10 cellular contexts compared by ENCODE assay signal in the genomic region with DNA sequence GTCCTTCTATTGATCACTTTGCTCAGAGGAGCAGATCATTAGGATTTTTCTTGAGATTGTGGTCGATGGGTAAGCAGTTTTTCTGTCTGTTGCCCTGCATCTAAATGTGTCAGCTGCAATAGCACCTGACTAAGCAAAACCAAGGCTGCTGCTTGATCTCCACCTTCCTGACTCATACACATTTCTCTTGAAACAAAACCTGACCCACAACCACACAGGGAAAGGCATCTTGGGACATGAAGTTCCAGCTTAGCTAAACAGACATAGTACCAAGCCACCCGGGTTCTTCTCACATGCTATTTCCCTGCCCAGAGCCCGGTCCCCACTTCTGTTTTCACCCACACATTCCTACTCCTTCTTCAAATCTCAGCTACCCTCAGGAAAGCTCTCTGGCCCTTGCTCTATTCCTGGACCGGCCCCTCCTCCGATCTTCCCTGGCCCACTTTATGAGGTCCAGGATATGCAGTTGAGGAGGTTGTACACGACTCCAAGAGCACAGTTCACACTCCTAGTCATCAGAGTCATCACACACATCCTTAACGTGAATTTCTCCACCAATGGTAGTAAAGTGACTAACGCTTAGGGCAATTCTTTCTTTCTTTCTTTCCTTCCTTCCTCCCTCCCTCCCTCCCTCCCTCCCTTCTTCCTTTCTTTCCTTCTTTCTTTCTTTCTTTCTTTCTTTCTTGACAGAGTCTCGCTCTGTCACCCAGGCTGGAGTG. TPM values are rescaled to one million over a fixed set of nuclear protein-coding genes. Genes with fewer than 3 reads are reported as not detected.
A peak's percentile ranks its signal among the peaks of the same experiment; 100 is the strongest.
DNase-seq lines count a peak whose midpoint lies in the region; ATAC-seq and TF ChIP-seq lines count a peak whose summit lies in the region.
"Had no signal": no experiment of that assay in that cellular context is flagged by ENCODE, and none has a peak within 500 bp of the region (broad histone marks: within the 10 kb centered on the region; RNA-seq: fewer than 3 reads in every experiment).

No MANE protein-coding gene starts in this region.

- no peak overlapping the region for H3K4me3 ChIP-seq in HFF-Myc (replicated peaks; ENCODE audit: low read depth, low read length)

- intact Hi-C loops in Right ventricle myocardium superior (cut with DNase I): loop anchor here (10.0 kb wide), 2 partner anchors 174 to 294 kb away; partner anchors contain the start of gene LMX1B

- H3K27ac Mint-ChIP-seq in activated naive CD8-positive, alpha-beta T cell treated with anti-CD3 and anti-CD28 coated beads, Interleukin-2, amount 50 U/mL, for 24 hours: no peak overlapping the region

- H3K4me1 Mint-ChIP-seq in activated naive CD8-positive, alpha-beta T cell treated with anti-CD3 and anti-CD28 coated beads, Interleukin-2, amount 50 U/mL, for 24 hours: no peaks in the 10 kb centered on the region

- no peak overlapping the region for H3K4me3 Mint-ChIP-seq in activated naive CD8-positive, alpha-beta T cell treated with anti-CD3 and anti-CD28 coated beads, Interleukin-2, amount 50 U/mL, for 24 hours

- H3K27me3 Mint-ChIP-seq in activated naive CD8-positive, alpha-beta T cell treated with anti-CD3 and anti-CD28 coated beads, Interleukin-2, amount 50 U/mL, for 24 hours: peaks cover 39% of the 10 kb centered on the region

- DNase-seq in CD1c-positive myeloid dendritic cell (ENCODE audit: extremely low spot score) (peak; percentile 62), HFF-Myc (ENCODE audit: extremely low read depth, low read depth) (peak; percentile 11), kidney tubule cell (ENCODE audit: low spot score) (peak; percentile 78), NCI-H446 treated with DMSO at 0.1 percent for 48 hours (lab: John Stamatoyannopoulos, UW) (no peak), Right ventricle myocardium superior (no peak), mucosa of gallbladder (ENCODE audit: low spot score) (no peak)
- no peak for DNase-seq in activated naive CD8-positive, alpha-beta T cell treated with anti-CD3 and anti-CD28 coated beads, Interleukin-2, amount 50 U/mL, for 24 hours
- DNase-seq: activated naive CD4-positive, alpha-beta T cell treated with Interleukin-2 at 50 U/mL for 16 hours; NCI-H1092 had no signal

- no peaks in the 10 kb centered on the region for H3K36me3 Mint-ChIP-seq in activated naive CD8-positive, alpha-beta T cell treated with anti-CD3 and anti-CD28 coated beads, Interleukin-2, amount 50 U/mL, for 24 hours (ENCODE audit: low read depth)

- ATAC-seq in activated naive CD8-positive, alpha-beta T cell treated with anti-CD3 and anti-CD28 coated beads, Interleukin-2, amount 50 U/mL, for 24 hours: peak; percentile 33
- no peak for ATAC-seq in HG03039 (IDR thresholded peaks at IDR 0.05; ENCODE audit: unreplicated experiment)
- ATAC-seq in Right ventricle myocardium superior (ENCODE audit: poor library complexity): no peak

- TF ChIP-seq CTCF in HFF-Myc (IDR thresholded peaks at IDR 0.05; ENCODE audit: low read depth, low read length, missing control alignments): no peak

- no peaks in the 10 kb centered on the region for H3K9me3 Mint-ChIP-seq in activated naive CD8-positive, alpha-beta T cell treated with anti-CD3 and anti-CD28 coated beads, Interleukin-2, amount 50 U/mL, for 24 hours

RNA-seq across cellular contexts. Expression of gene ZBTB43, which starts 16.1 kb away (rescaled TPM):
- total RNA-seq in Right ventricle myocardium superior (36.8 TPM), mucosa of gallbladder (15.0 TPM)

Comparison
In these comparisons a context has a peak if more than half of its experiments do, and no peak if none do; other contexts are left out.
1. DNase-seq: peak in CD1c-positive myeloid dendritic cell (single experiment), HFF-Myc (single experiment) and kidney tubule cell (single experiment); none in activated naive CD8-positive, alpha-beta T cell treated with anti-CD3 and anti-CD28 coated beads, Interleukin-2, amount 50 U/mL, for 24 hours (single experiment), NCI-H446 treated with DMSO at 0.1 percent for 48 hours (single experiment), Right ventricle myocardium superior (single experiment) and mucosa of gallbladder (single experiment).